In genomic region chr10:90317172-90317571, GRCh38 we compare ENCODE assay signal across 25 cellular contexts.
"Had no signal": no experiment of that assay in that cellular context is flagged by ENCODE, and none has a peak within 500 bp of the region (broad histone marks: within the 10 kb centered on the region; RNA-seq: fewer than 3 reads in every experiment).

No MANE protein-coding gene starts in this region.

- DNase-seq: hippocampal formation; kidney; left colon; left lung; lower lobe of right lung; mammary epithelial cell; mesenchymal stem cell; naive thymus-derived CD8-positive, alpha-beta T cell; occipital lobe; ovary; retina; right cardiac atrium; stimulated activated CD4-positive, alpha-beta T cell treated with anti-CD3 and anti-CD28 coated beads, Interleukin-12 subunit alpha, Interleukin-12 subunit beta, amount 100 ng/mL, for 4 hours; stimulated activated CD4-positive, alpha-beta T cell treated with anti-CD3 and anti-CD28 coated beads, Interleukin-15, amount 100 ng/mL, for 24 hours; stimulated activated CD4-positive, alpha-beta T cell treated with anti-CD3 and anti-CD28 coated beads, Interleukin-2, amount 100 ng/mL, for 24 hours; stimulated activated CD4-positive, alpha-beta T cell treated with anti-CD3 and anti-CD28 coated beads, Interleukin-4, amount 100 ng/mL, for 24 hours; stimulated activated naive CD4-positive, alpha-beta T cell treated with Interleukin-2 at 50 U/mL for 16 hours; stimulated activated naive CD8-positive, alpha-beta T cell treated with anti-CD3 and anti-CD28 coated beads, Interleukin-15, amount 100 ng/mL, for 72 hours; substantia nigra had no signal

- H3K4me3 Mint-ChIP-seq: naive thymus-derived CD8-positive, alpha-beta T cell; nephron; neural crest cell; stimulated activated effector memory CD8-positive, alpha-beta T cell treated with anti-CD3 and anti-CD28 coated beads, Interleukin-12 subunit alpha, Interleukin-12 subunit beta, amount 100 ng/mL, for 72 hours; stimulated activated naive CD8-positive, alpha-beta T cell treated with anti-CD3 and anti-CD28 coated beads, Interleukin-15, amount 100 ng/mL, for 72 hours; type B pancreatic cell had no signal

- ATAC-seq: left colon; left lung; lower lobe of right lung; naive thymus-derived CD8-positive, alpha-beta T cell; right cardiac atrium; sciatic nerve; stimulated activated effector memory CD8-positive, alpha-beta T cell treated with anti-CD3 and anti-CD28 coated beads, Interleukin-12 subunit alpha, Interleukin-12 subunit beta, amount 100 ng/mL, for 72 hours; stimulated activated naive CD8-positive, alpha-beta T cell treated with anti-CD3 and anti-CD28 coated beads, Interleukin-15, amount 100 ng/mL, for 72 hours had no signal

- H3K9me3 Mint-ChIP-seq: neural crest cell, type B pancreatic cell had no signal

- H3K27ac Mint-ChIP-seq: naive thymus-derived CD8-positive, alpha-beta T cell; nephron; progenitor cell of endocrine pancreas; stimulated activated effector memory CD8-positive, alpha-beta T cell treated with anti-CD3 and anti-CD28 coated beads, Interleukin-12 subunit alpha, Interleukin-12 subunit beta, amount 100 ng/mL, for 72 hours; stimulated activated naive CD8-positive, alpha-beta T cell treated with anti-CD3 and anti-CD28 coated beads, Interleukin-15, amount 100 ng/mL, for 72 hours; type B pancreatic cell had no signal

- H3K36me3 Mint-ChIP-seq: naive thymus-derived CD8-positive, alpha-beta T cell; stimulated activated effector memory CD8-positive, alpha-beta T cell treated with anti-CD3 and anti-CD28 coated beads, Interleukin-12 subunit alpha, Interleukin-12 subunit beta, amount 100 ng/mL, for 72 hours; type B pancreatic cell had no signal

- H3K4me1 Mint-ChIP-seq: naive thymus-derived CD8-positive, alpha-beta T cell; stimulated activated effector memory CD8-positive, alpha-beta T cell treated with anti-CD3 and anti-CD28 coated beads, Interleukin-12 subunit alpha, Interleukin-12 subunit beta, amount 100 ng/mL, for 72 hours; stimulated activated naive CD8-positive, alpha-beta T cell treated with anti-CD3 and anti-CD28 coated beads, Interleukin-15, amount 100 ng/mL, for 72 hours had no signal
